In the genomic region with DNA sequence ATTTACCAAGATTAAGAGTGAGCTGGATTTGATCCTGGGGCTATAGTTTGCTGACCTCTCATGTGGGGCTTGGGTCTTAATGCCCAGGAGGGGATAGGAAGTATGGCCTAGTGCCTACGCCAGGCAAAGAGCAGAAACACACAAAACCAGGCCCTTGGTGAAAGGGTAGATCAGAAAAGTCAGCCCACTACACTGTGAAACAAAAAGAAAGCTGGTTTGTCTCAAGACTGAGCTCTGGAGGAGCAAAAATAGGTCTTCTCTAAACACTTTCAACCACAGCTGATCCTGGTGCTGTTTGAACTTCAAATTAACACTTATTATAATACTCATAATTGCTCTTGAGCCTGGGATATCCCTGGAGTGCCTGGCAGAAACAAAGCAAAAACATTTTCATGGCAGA, we compare ENCODE assay signal across 30 cellular contexts.
"Had no signal": no experiment of that assay in that cellular context is flagged by ENCODE, and none has a peak within 500 bp of the region (broad histone marks: within the 10 kb centered on the region; RNA-seq: fewer than 3 reads in every experiment).

No MANE protein-coding gene starts in this region.

- H3K27ac Mint-ChIP-seq: activated B cell treated with CpG ODN at 0.5 μM for 24 hours; activated CD8-positive, alpha-beta T cell treated with anti-CD3 and anti-CD28 coated beads for 36 hours; activated naive CD8-positive, alpha-beta T cell; activated T-helper 17 cell treated with anti-CD3 and anti-CD28 coated beads, Interleukin-2, amount 50 U/mL, for 72 hours; dendritic cell treated with granulocyte-macrophage colony-stimulating factor and Interleukin-4, amounts not matched to agents 40 ng/mL and 50 ng/mL, for 4 days; endodermal cell; T-helper 17 cell; T-helper 2 cell treated with Interferon-gamma antibody and Interleukin-4, amounts not matched to agents 5 μg/mL and 100 μg/mL, for 36 hours had no signal

- H3K4me3 Mint-ChIP-seq: activated B cell treated with CpG ODN at 0.5 μM for 24 hours; activated CD8-positive, alpha-beta T cell treated with anti-CD3 and anti-CD28 coated beads for 36 hours; activated naive CD8-positive, alpha-beta T cell; activated T-cell treated with anti-CD3 and anti-CD28 coated beads, Interleukin-2, amount 50 U/mL, for 4 hours; activated T-helper 17 cell treated with anti-CD3 and anti-CD28 coated beads, Interleukin-2, amount 50 U/mL, for 72 hours; central memory CD8-positive, alpha-beta T cell; dendritic cell treated with granulocyte-macrophage colony-stimulating factor and Interleukin-4, amounts not matched to agents 40 ng/mL and 50 ng/mL, for 4 days; endodermal cell; T-helper 17 cell; T-helper 2 cell treated with Interferon-gamma antibody and Interleukin-4, amounts not matched to agents 5 μg/mL and 100 μg/mL, for 36 hours had no signal

- H3K9me3 ChIP-seq: gastrocnemius medialis, heart left ventricle had no signal

- DNase-seq: activated B cell treated with CpG ODN at 0.5 μM for 24 hours; activated CD4-positive, alpha-beta T cell treated with anti-CD3 and anti-CD28 coated beads for 48 hours; activated CD4-positive, alpha-beta T cell treated with anti-CD3 and anti-CD28 coated beads, Interleukin-2, amount 50 U/mL, for 1 hour; activated CD4-positive, alpha-beta T cell treated with anti-CD3 and anti-CD28 coated beads, Interleukin-2, amount 50 U/mL, for 48 hours; activated CD8-positive, alpha-beta memory T cell treated with anti-CD3 and anti-CD28 coated beads for 24 hours; activated CD8-positive, alpha-beta T cell treated with anti-CD3 and anti-CD28 coated beads for 36 hours; activated effector memory CD4-positive, alpha-beta T cell treated with Interleukin-2 at 50 U/mL for 16 hours; activated gamma-delta T cell treated with Interleukin-2 at 50 U/mL for 16 hours; activated naive CD4-positive, alpha-beta T cell treated with anti-CD3 and anti-CD28 coated beads, Interleukin-2, amount 50 U/mL, for 16 hours; activated naive CD4-positive, alpha-beta T cell treated with Interleukin-2 at 50 U/mL for 16 hours; activated T-cell treated with anti-CD3 and anti-CD28 coated beads, Interleukin-2, amount 50 U/mL, for 4 hours; amniotic stem cell; anterior cingulate cortex; brain microvascular endothelial cell; dorsolateral prefrontal cortex; effector memory CD4-positive, alpha-beta T cell; endodermal cell; foreskin keratinocyte; gastrocnemius medialis; glutamatergic neuron; heart left ventricle; T-helper 17 cell; T1000; WERI-Rb-1 had no signal

- H3K4me1 Mint-ChIP-seq: activated B cell treated with CpG ODN at 0.5 μM for 24 hours; central memory CD8-positive, alpha-beta T cell had no signal

- H3K9me3 Mint-ChIP-seq: activated CD8-positive, alpha-beta T cell treated with anti-CD3 and anti-CD28 coated beads for 36 hours; activated T-cell treated with anti-CD3 and anti-CD28 coated beads, Interleukin-2, amount 50 U/mL, for 4 hours; activated T-helper 17 cell treated with anti-CD3 and anti-CD28 coated beads, Interleukin-2, amount 50 U/mL, for 72 hours; central memory CD8-positive, alpha-beta T cell; dendritic cell treated with granulocyte-macrophage colony-stimulating factor and Interleukin-4, amounts not matched to agents 40 ng/mL and 50 ng/mL, for 4 days; endodermal cell; T-helper 2 cell treated with Interferon-gamma antibody and Interleukin-4, amounts not matched to agents 5 μg/mL and 100 μg/mL, for 36 hours had no signal

- H3K4me3 ChIP-seq: coronary artery, dorsolateral prefrontal cortex, gastrocnemius medialis, heart left ventricle had no signal

- H3K27ac ChIP-seq: brain microvascular endothelial cell, coronary artery, dorsolateral prefrontal cortex, foreskin keratinocyte, gastrocnemius medialis, heart left ventricle, WERI-Rb-1 had no signal

- H3K27me3 ChIP-seq: brain microvascular endothelial cell, dorsolateral prefrontal cortex, foreskin keratinocyte, gastrocnemius medialis, heart left ventricle had no signal

- H3K27me3 Mint-ChIP-seq: activated B cell treated with CpG ODN at 0.5 μM for 24 hours; activated CD8-positive, alpha-beta T cell treated with anti-CD3 and anti-CD28 coated beads for 36 hours; activated naive CD8-positive, alpha-beta T cell; activated T-helper 17 cell treated with anti-CD3 and anti-CD28 coated beads, Interleukin-2, amount 50 U/mL, for 72 hours; central memory CD8-positive, alpha-beta T cell; dendritic cell treated with granulocyte-macrophage colony-stimulating factor and Interleukin-4, amounts not matched to agents 40 ng/mL and 50 ng/mL, for 4 days; T-helper 17 cell had no signal

- H3K36me3 ChIP-seq: brain microvascular endothelial cell, gastrocnemius medialis, WERI-Rb-1 had no signal

- H3K4me1 ChIP-seq: foreskin keratinocyte, gastrocnemius medialis, heart left ventricle had no signal
